Comparison of ENCODE assay signal across 12 cellular contexts in genomic region chr7:74042746-74043522, GRCh38. TPM values are rescaled to one million over a fixed set of nuclear protein-coding genes. Genes with fewer than 3 reads are reported as not detected.
A peak's percentile ranks its signal among the peaks of the same experiment; 100 is the strongest.
DNase-seq lines count a peak whose midpoint lies in the region; ATAC-seq and TF ChIP-seq lines count a peak whose summit lies in the region.
"Had no signal": no experiment of that assay in that cellular context is flagged by ENCODE, and none has a peak within 500 bp of the region (broad histone marks: within the 10 kb centered on the region; RNA-seq: fewer than 3 reads in every experiment).

No MANE protein-coding gene starts in this region.

- no peak overlapping the region for H2BK15ac ChIP-seq in mesendoderm (replicated peaks; ENCODE audit: low read depth)

- H3K27me3 Mint-ChIP-seq in CD14-positive monocyte (ENCODE audit: low read depth in 3 of 3) = peaks cover 2 to 6% (median 5%) of the 10 kb centered on the region in 3 donors

- DNase-seq in DMS 273 (lab: John Stamatoyannopoulos, UW; ENCODE audit: unreplicated experiment) = peak; percentile 64
- no peak for DNase-seq in DMS 273 treated with DMSO at 0.1 percent for 48 hours (lab: John Stamatoyannopoulos, UW)
- DNase-seq in astrocyte of the hippocampus (ENCODE audit: low read depth, low spot score) = peak; percentile 23
- DNase-seq in mesendoderm = no peak
- no peak for DNase-seq in thoracic aorta (ENCODE audit: low spot score)
- DNase-seq in foreskin keratinocyte = no peak
- DNase-seq in HuH-7 (ENCODE audit: low spot score) = no peak
- no peak for DNase-seq in CD14-positive monocyte (ENCODE audit: low spot score)
- DNase-seq: NCI-H2029, PC-9 had no signal

- no peaks in the 10 kb centered on the region for H3K9me3 Mint-ChIP-seq in CD14-positive monocyte

- TF ChIP-seq CTCF in thoracic aorta (IDR thresholded peaks at IDR 0.05) (no peak), foreskin keratinocyte (conservative IDR thresholded peaks at IDR 0.05) (no peak), CD14-positive monocyte (IDR thresholded peaks at IDR 0.05) (no peak)

- no peaks in the 10 kb centered on the region for H3K79me1 ChIP-seq in mesendoderm (ENCODE audit: low read length)

- no peak overlapping the region for H2AK5ac ChIP-seq in mesendoderm (ENCODE audit: low read length)

- H3K4me1 ChIP-seq in mesendoderm (ENCODE audit: control insufficient read depth, low read depth, low read length) = no peaks in the 10 kb centered on the region
- peaks cover 2 to 64% of the 10 kb centered on the region in 2 donors for H3K4me1 ChIP-seq in thoracic aorta (ENCODE audit: control insufficient read depth in 1 of 2, low read depth in 2 of 2)
- H3K4me1 ChIP-seq in foreskin keratinocyte = no peaks in the 10 kb centered on the region
- H3K4me1 ChIP-seq: parathyroid adenoma had no signal

- no peak overlapping the region for H3K27ac ChIP-seq in mesendoderm (ENCODE audit: low read depth, low read length)
- H3K27ac ChIP-seq in thoracic aorta = peak overlapping the region; percentile 94 to 95
- no peak overlapping the region for H3K27ac ChIP-seq in foreskin keratinocyte
- H3K27ac ChIP-seq: 22Rv1, parathyroid adenoma, PC-9 had no signal

- H2BK120ac ChIP-seq in mesendoderm (ENCODE audit: low read depth, low read length) = no peak overlapping the region

- H3K27ac Mint-ChIP-seq in CD14-positive monocyte = no peak overlapping the region

- no peak overlapping the region for H3K9ac ChIP-seq in mesendoderm (ENCODE audit: low read length)
- H3K9ac ChIP-seq: parathyroid adenoma had no signal

- H3K56ac ChIP-seq in mesendoderm (ENCODE audit: low read length) = peak overlapping the region; percentile 29

- no peak overlapping the region for H2BK5ac ChIP-seq in mesendoderm (ENCODE audit: low read length)

- H3K4ac ChIP-seq in mesendoderm (ENCODE audit: low read depth, low read length) = no peak overlapping the region

- no CpG with 5 or more reads among the region's 24 CpGs for WGBS in mesendoderm (ENCODE audit: extremely low coverage, insufficient coverage, low lambda C conversion rate)

- H3K4me3 Mint-ChIP-seq in CD14-positive monocyte = no peak overlapping the region

- H4K5ac ChIP-seq in mesendoderm (ENCODE audit: low read length) = no peak overlapping the region

- H3K23ac ChIP-seq in mesendoderm (ENCODE audit: low read length) = no peak overlapping the region

- no peaks in the 10 kb centered on the region for H3K36me3 Mint-ChIP-seq in CD14-positive monocyte

- H3K4me2 ChIP-seq in mesendoderm (ENCODE audit: low read length) = no peak overlapping the region
- H3K4me2 ChIP-seq: PC-9 had no signal

- no peaks in the 10 kb centered on the region for H3K9me3 ChIP-seq in thoracic aorta

- H3K4me3 ChIP-seq in mesendoderm (ENCODE audit: low read length) = no peak overlapping the region
- H3K4me3 ChIP-seq in thoracic aorta = no peak overlapping the region
- H3K4me3 ChIP-seq: PC-9 had no signal

- no peak overlapping the region for H3K18ac ChIP-seq in mesendoderm (ENCODE audit: low read length)

- H3K79me2 ChIP-seq in mesendoderm (ENCODE audit: control insufficient read depth, insufficient read depth, low read length) = no peaks in the 10 kb centered on the region
- H3K79me2 ChIP-seq: parathyroid adenoma had no signal

- no peaks in the 10 kb centered on the region for H3K36me3 ChIP-seq in mesendoderm (ENCODE audit: control insufficient read depth, insufficient read depth, low read length)
- H3K36me3 ChIP-seq in thoracic aorta = peaks cover 94% of the 10 kb centered on the region

- H3K4me1 Mint-ChIP-seq in CD14-positive monocyte = no peaks in the 10 kb centered on the region

- no peaks in the 10 kb centered on the region for H3K27me3 ChIP-seq in mesendoderm (ENCODE audit: insufficient read depth, low read length, poor library complexity)
- no peaks in the 10 kb centered on the region for H3K27me3 ChIP-seq in thoracic aorta (replicated peaks; ENCODE audit: insufficient read depth)
- peaks cover 21% of the 10 kb centered on the region for H3K27me3 ChIP-seq in foreskin keratinocyte

- intact Hi-C loops in CD14-positive monocyte (cut with micrococcal nuclease) = loop anchor here in 1 of 2 donors (10.0 kb wide), 1 partner anchor 268 kb away; the partner anchor contains the start of gene CLDN3

- no peak for ATAC-seq in thoracic aorta (ENCODE audit: insufficient number of reproducible peaks, low FRiP score, low read depth)
- ATAC-seq in foreskin keratinocyte = no peak

- no peak overlapping the region for H4K8ac ChIP-seq in mesendoderm (ENCODE audit: low read depth, low read length)

RNA-seq across cellular contexts. Expression of gene ELN, which starts 15.0 kb away (rescaled TPM):
- polyA plus RNA-seq in mesendoderm (2013, experiment 1 of 2) = 0.95 TPM
- polyA plus RNA-seq in mesendoderm (2013, experiment 2 of 2) = 1.1 TPM
- 1,000 to 10,000 TPM; 1,484 to 3,836 TPM for total RNA-seq in thoracic aorta
- not detected in 2 replicates for total RNA-seq in foreskin keratinocyte
- not detected in 2 replicates for polyA plus RNA-seq in foreskin keratinocyte
- not detected for polyA plus RNA-seq in CD14-positive monocyte

RNA-seq across cellular contexts. Expression of gene LIMK1, which starts 40.7 kb away (rescaled TPM):
- polyA plus RNA-seq in mesendoderm (2013, experiment 1 of 2) = 47.9 TPM
- polyA plus RNA-seq in mesendoderm (2013, experiment 2 of 2) = 48.4 TPM
- total RNA-seq in thoracic aorta = 10 to 100 TPM; 19.7 to 19.9 TPM
- 23.8 and 26.3 TPM in 2 replicates for total RNA-seq in foreskin keratinocyte
- 17.8 and 18.1 TPM in 2 replicates for polyA plus RNA-seq in foreskin keratinocyte
- 10 to 100 TPM; 12.6 to 13.9 TPM for polyA plus RNA-seq in CD14-positive monocyte

Comparison
In these comparisons a context has a peak if more than half of its experiments do, and no peak if none do; other contexts are left out.
1. DNase-seq: peak in DMS 273 (single experiment) and astrocyte of the hippocampus (single experiment); none in DMS 273 treated with DMSO at 0.1 percent for 48 hours (single experiment), mesendoderm (single experiment), thoracic aorta (single experiment), foreskin keratinocyte (0 of 2), HuH-7 (single experiment) and CD14-positive monocyte (single experiment).
2. H3K27ac ChIP-seq: peak in thoracic aorta (2 of 2); none in mesendoderm (single experiment) and foreskin keratinocyte (single experiment).
3. RNA of gene ELN, which starts 15.0 kb away (total RNA-seq): 1,484 to 3,836 TPM in thoracic aorta; not detected in foreskin keratinocyte; every median in the first group is over 1,000 times any median in the second.